Comparison of ENCODE assay signal across 8 cellular contexts in the genomic region with DNA sequence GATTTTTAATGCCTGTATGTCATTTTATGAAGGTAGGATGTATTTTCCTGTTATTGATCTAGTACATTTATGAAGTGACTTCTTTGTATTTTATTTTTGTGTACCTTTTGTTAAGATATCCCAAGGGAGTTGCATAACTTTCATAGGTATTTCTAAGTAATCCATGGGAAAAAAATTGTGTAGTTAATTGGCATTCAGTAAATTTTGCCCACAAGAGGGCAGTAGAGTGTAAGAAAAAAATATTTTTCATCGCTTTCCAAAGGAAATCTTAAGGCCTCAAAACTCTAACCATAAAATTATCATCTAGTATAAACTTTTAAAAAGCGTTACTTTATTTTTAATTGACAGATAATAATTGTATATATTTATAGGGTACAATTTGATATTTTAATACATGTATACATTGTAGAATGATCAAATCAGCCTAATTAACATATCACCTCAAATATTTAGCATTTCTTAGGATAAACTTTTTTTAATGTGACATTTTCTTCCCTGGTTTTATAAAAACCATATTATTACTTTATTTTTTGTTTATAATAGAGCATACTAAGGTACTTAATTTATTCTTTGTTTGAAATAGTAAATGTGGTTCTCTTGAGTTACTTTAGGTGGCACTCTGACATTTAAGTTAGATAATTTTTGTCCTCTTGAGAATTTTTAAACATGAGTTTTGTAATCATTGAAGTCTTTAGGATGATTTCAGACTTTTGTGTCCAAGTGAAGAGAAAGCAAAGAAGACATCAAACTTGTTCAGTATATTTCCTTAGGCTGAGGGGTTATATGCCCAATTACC. TPM values are rescaled to one million over a fixed set of nuclear protein-coding genes. Genes with fewer than 3 reads are reported as not detected.
DNase-seq lines count a peak whose midpoint lies in the region; ATAC-seq, FAIRE-seq and TF ChIP-seq lines count a peak whose summit lies in the region.
"Not testable (repeated sequence)": the region's sequence is repeated elsewhere in the genome, so short reads cannot be mapped to it uniquely, and the experiment has no call there.

No MANE protein-coding gene starts in this region.

- H2AFZ ChIP-seq in OCI-LY7 (ENCODE audit: low read length); K562 (ENCODE audit: low read depth, low read length); neural progenitor cell (replicated peaks): not testable (repeated sequence)

- CTCF ChIA-PET in OCI-LY7 (lab: Charles Lee; ENCODE audit: unreplicated experiment); K562 (lab: Yijun Ruan, JAX; ENCODE audit: low intra/inter-chr PET ratio): not testable (repeated sequence)

- H3K36me3 ChIP-seq in OCI-LY7 (ENCODE audit: insufficient read depth, low read length); K562 (ENCODE audit: control insufficient read depth, insufficient read depth, low read length); neural progenitor cell; upper lobe of right lung: not testable (repeated sequence)

- POLR2A ChIA-PET in OCI-LY7 (lab: Charles Lee); K562 (lab: Yijun Ruan, JAX): not testable (repeated sequence)

- not testable (repeated sequence) for H3K4me1 ChIP-seq in OCI-LY7 (ENCODE audit: insufficient read depth, low read length, poor library complexity, severe bottlenecking); K562 (replicated peaks in 1 of 2; ENCODE audit: control insufficient read depth in 2 of 2, insufficient read depth in 2 of 2, low read length in 2 of 2); neural progenitor cell; upper lobe of right lung

- not testable (repeated sequence) for H3K36me3 Mint-ChIP-seq in neural progenitor cell

- not testable (repeated sequence) for TF ChIP-seq EP300 in K562 (IDR thresholded peaks at IDR 0.05; ENCODE audit: low read length)

- H3K4me3 ChIP-seq in OCI-LY7 (ENCODE audit: low read depth, low read length, poor library complexity, severe bottlenecking); K562; neural progenitor cell; upper lobe of right lung: not testable (repeated sequence)

- H3K9me2 ChIP-seq in OCI-LY7 (ENCODE audit: insufficient read depth, low read length) = not testable (repeated sequence)

- H3K27me3 ChIP-seq in K562 (ENCODE audit: control insufficient read depth in 2 of 2, insufficient read depth in 2 of 2, low read length in 2 of 2); neural progenitor cell; upper lobe of right lung: not testable (repeated sequence)

- not testable (repeated sequence) for H3K27me3 Mint-ChIP-seq in neural progenitor cell (ENCODE audit: insufficient read depth, low read depth)

- not testable (repeated sequence) for TF ChIP-seq POLR2A in K562 (conservative IDR thresholded peaks at IDR 0.05)

- not testable (repeated sequence) for H4K20me1 ChIP-seq in OCI-LY7 (ENCODE audit: insufficient read depth, low read length); K562 (replicated peaks; ENCODE audit: control insufficient read depth, insufficient read depth, low read length); neural progenitor cell (ENCODE audit: low read depth)

- H3K9me1 ChIP-seq in K562 (ENCODE audit: control insufficient read depth, insufficient read depth, low read length) = not testable (repeated sequence)

- in situ Hi-C loops in K562 (cut with MboI) = loop anchor here (25.0 kb wide), 1 partner anchor 195 kb away; no protein-coding TSS in a partner anchor

- not testable (repeated sequence) for ATAC-seq in K562
- ATAC-seq in left lobe of liver = peak; percentile 78
- ATAC-seq in upper lobe of right lung = peak; percentile 45

- intact Hi-C loops in OCI-LY7 (cut with micrococcal nuclease; ENCODE audit: unreplicated experiment); K562 (cut with micrococcal nuclease); upper lobe of right lung (cut with DNase I): not testable (repeated sequence)

- not testable (repeated sequence) for H3K79me2 ChIP-seq in OCI-LY7 (ENCODE audit: insufficient read depth, low read depth, low read length); K562 (ENCODE audit: control insufficient read depth, insufficient read depth, low read length); neural progenitor cell (ENCODE audit: low read depth)

- not testable (repeated sequence) for H3K27ac ChIP-seq in OCI-LY7 (ENCODE audit: low read depth, low read length, poor library complexity, severe bottlenecking); K562 (ENCODE audit: extremely low read depth, low read depth, low read length); neural progenitor cell; upper lobe of right lung

- not testable (repeated sequence) for H3K4me1 Mint-ChIP-seq in neural progenitor cell

- BruUV-seq in OCI-LY7 (replicated peaks; lab: Mats Ljungman, UMichigan) = not testable (repeated sequence)
- BruUV-seq in K562 (replicated peaks; lab: Mats Ljungman, UMichigan) = TSS peak; percentile 60

- not testable (repeated sequence) for H3K9me3 Mint-ChIP-seq in neural progenitor cell

- H3K4me2 ChIP-seq in OCI-LY7 (ENCODE audit: low read length); K562 (ENCODE audit: insufficient read depth, low read length); neural progenitor cell: not testable (repeated sequence)

- not testable (repeated sequence) for DNase-seq in GM19239 (ENCODE audit: insufficient read length, low spot score); OCI-LY7 (ENCODE audit: low spot score); K562 (ENCODE audit: extremely low read depth in 1 of 4, low spot score in 3 of 4); left lobe of liver (ENCODE audit: low spot score); neural progenitor cell (ENCODE audit: low spot score); upper lobe of right lung

- not testable (repeated sequence) for H3K4me3 Mint-ChIP-seq in neural progenitor cell

- not testable (repeated sequence) for H3K9me3 ChIP-seq in OCI-LY7 (ENCODE audit: low read length); K562 (replicated peaks; ENCODE audit: control insufficient read depth, insufficient read depth, low read depth, low read length); neural progenitor cell (ENCODE audit: low read depth); upper lobe of right lung

- not testable (repeated sequence) for H3K9ac ChIP-seq in K562 (ENCODE audit: insufficient read depth in 1 of 2, low read depth in 2 of 2, low read length in 2 of 2); neural progenitor cell

- WGBS in K562 (ENCODE audit: insufficient coverage, low coverage, missing lambda C conversion rate) = no CpG with 5 or more reads among the region's 2 CpGs

- TF ChIP-seq CTCF in OCI-LY7 (conservative IDR thresholded peaks at IDR 0.05; ENCODE audit: low read length) = peak; percentile 30; the same call in 1 of the 2 replicates
- TF ChIP-seq CTCF in K562 (IDR thresholded peaks at IDR 0.05 in 2 of 3, conservative IDR thresholded peaks at IDR 0.05 in 1 of 3; ENCODE audit: insufficient read depth in 2 of 3, low read depth in 1 of 3, low read length in 3 of 3) = not testable (repeated sequence)
- TF ChIP-seq CTCF in neural progenitor cell (IDR thresholded peaks at IDR 0.05) = peak; percentile 12
- peak; percentile 6 for TF ChIP-seq CTCF in upper lobe of right lung (IDR thresholded peaks at IDR 0.05)

- TF ChIP-seq RAD21 in K562 (CRISPR knock-in tag; conservative IDR thresholded peaks at IDR 0.05 in 1 of 2, IDR thresholded peaks at IDR 0.05 in 1 of 2) = not testable (repeated sequence)

- H3K27ac Mint-ChIP-seq in neural progenitor cell = not testable (repeated sequence)

- FAIRE-seq in A204.1 (lab: Jason Lieb, UNC) = peak; percentile 100
- peak; percentile 85 for FAIRE-seq in GM19239 (lab: Jason Lieb, UNC)
- not testable (repeated sequence) for FAIRE-seq in K562 (lab: Jason Lieb, UNC)
- FAIRE-seq in endometrium (lab: Jason Lieb, UNC) = peak; percentile 99

- not testable (repeated sequence) for H3F3A ChIP-seq in neural progenitor cell (ENCODE audit: low read depth)

RNA-seq across cellular contexts. Expression of a gene that starts 51.6 kb away (rescaled TPM):
- 27.2 and 35.3 TPM in 2 replicates for total RNA-seq in OCI-LY7 (2014; rRNA removed; shearing (Covaris generic))
- total RNA-seq in OCI-LY7 (2022) (42.5 TPM in 2 replicates), K562 (2014; rRNA removed) (16.7 and 23.1 TPM in 2 replicates), K562 (2014; rRNA removed; fragmentation: Illumina TruSeq; extraction: Trizol) (36.7 and 39.0 TPM in 2 replicates), K562 (2015; rRNA removed; fragmentation: Illumina TruSeq; extraction: Trizol) (33.0 and 37.1 TPM in 2 replicates), K562 (2021) (34.1 and 34.9 TPM in 2 replicates), left lobe of liver (23.1 TPM), neural progenitor cell (ENCODE audit: low replicate concordance) (31.9 and 43.0 TPM in 2 replicates), upper lobe of right lung (49.6 TPM)
- total RNA-seq in K562 (2011; cell fraction: chromatin; rRNA removed; ENCODE audit: low replicate concordance) = 29.7 and 48.1 TPM in 2 replicates
- total RNA-seq in K562 (2011; cell fraction: nucleolus; rRNA removed) = 22.9 and 25.7 TPM in 2 replicates
- total RNA-seq in K562 (2011; cell fraction: nucleoplasm; rRNA removed) = 19.8 and 28.9 TPM in 2 replicates
- polyA plus RNA-seq in K562 (2011; rRNA removed) (33.6 and 39.8 TPM in 2 replicates), K562 (2014; fragmentation: Illumina TruSeq; extraction: Trizol) (32.5 and 36.9 TPM in 2 replicates), K562 (2014; fragmentation: Nextera tagmentation; extraction: Ambion mirVana) (10 to 100 TPM; 17.0 to 37.3 TPM), K562 (2014; rRNA removed) (17.4 and 20.5 TPM in 2 replicates)
- 12.1 and 18.6 TPM in 2 replicates for polyA plus RNA-seq in K562 (2011; cell fraction: cytosol; rRNA removed)
- polyA plus RNA-seq in K562 (2011; cell fraction: nucleus; rRNA removed) = 16.5 and 23.1 TPM in 2 replicates
- 28.9 and 44.4 TPM in 2 replicates for polyA plus RNA-seq in K562 (2012)
- 69.4 and 70.6 TPM in 2 replicates for polyA minus RNA-seq in K562 (2011; rRNA and poly(A)+ RNA removed)
- 15.7 and 18.7 TPM in 2 replicates for polyA minus RNA-seq in K562 (2011; cell fraction: cytosol; rRNA and poly(A)+ RNA removed)
- 20.7 and 42.1 TPM in 2 replicates for polyA minus RNA-seq in K562 (2011; cell fraction: nucleus; rRNA and poly(A)+ RNA removed)
